38 cellular contexts compared by ENCODE assay signal in genomic region chr17:63854709-63855108, GRCh38. TPM values are rescaled to one million over a fixed set of nuclear protein-coding genes. Genes with fewer than 3 reads are reported as not detected.
"Had no signal": no experiment of that assay in that cellular context is flagged by ENCODE, and none has a peak within 500 bp of the region (broad histone marks: within the 10 kb centered on the region; RNA-seq: fewer than 3 reads in every experiment).

No MANE protein-coding gene starts in this region.

- H3K9me3 ChIP-seq: adrenal gland, body of pancreas, breast epithelium had no signal

- H3K4me1 ChIP-seq: adrenal gland, body of pancreas, breast epithelium had no signal

- H3K9me3 Mint-ChIP-seq: activated B cell treated with CpG ODN at 0.5 μM for 24 hours; activated CD4-positive, alpha-beta memory T cell treated with anti-CD3 and anti-CD28 coated beads for 36 hours; activated CD4-positive, alpha-beta T cell treated with anti-CD3 and anti-CD28 coated beads, Interleukin-2, amount 10 ng/mL, durations not matched to agents 24 days and 14 days; activated CD8-positive, alpha-beta T cell treated with anti-CD3 and anti-CD28 coated beads for 36 hours; activated naive CD4-positive, alpha-beta T cell treated with anti-CD3 and anti-CD28 coated beads for 36 hours; activated naive CD4-positive, alpha-beta T cell treated with anti-CD3 and anti-CD28 coated beads, Interleukin-2, amount 50 U/mL, for 72 hours; activated naive CD8-positive, alpha-beta T cell treated with anti-CD3 and anti-CD28 coated beads for 36 hours; activated T-cell treated with anti-CD3 and anti-CD28 coated beads, Interleukin-2, amount 50 U/mL, for 4 hours; activated T-cell treated with anti-CD3 and anti-CD28 coated beads, Interleukin-2, amount 50 U/mL, for 72 hours; activated T-helper 1 cell treated with anti-CD3 and anti-CD28 coated beads, Interleukin-12 subunit alpha, Interleukin-12 subunit beta, Interleukin-2, Interleukin-4 antibody, amounts not matched to agents 30 ng/mL and 10 ng/mL and 1 ng/mL, durations not matched to agents 14 hours and 24 hours and 36 hours; activated T-helper 17 cell treated with anti-CD3 and anti-CD28 coated beads, Interleukin-2, amount 50 U/mL, for 72 hours; T-cell had no signal

- FAIRE-seq: astrocyte, TTC549 had no signal

- H3K4me3 Mint-ChIP-seq: activated B cell treated with CpG ODN at 0.5 μM for 24 hours; activated CD4-positive, alpha-beta memory T cell treated with anti-CD3 and anti-CD28 coated beads for 36 hours; activated CD4-positive, alpha-beta T cell treated with anti-CD3 and anti-CD28 coated beads, Interleukin-2, amount 10 ng/mL, durations not matched to agents 24 days and 14 days; activated CD8-positive, alpha-beta T cell treated with anti-CD3 and anti-CD28 coated beads for 36 hours; activated naive CD4-positive, alpha-beta T cell treated with anti-CD3 and anti-CD28 coated beads for 36 hours; activated naive CD8-positive, alpha-beta T cell treated with anti-CD3 and anti-CD28 coated beads for 36 hours; activated T-cell treated with anti-CD3 and anti-CD28 coated beads, Interleukin-2, amount 50 U/mL, for 4 hours; activated T-cell treated with anti-CD3 and anti-CD28 coated beads, Interleukin-2, amount 50 U/mL, for 72 hours; activated T-helper 1 cell treated with anti-CD3 and anti-CD28 coated beads, Interleukin-12 subunit alpha, Interleukin-12 subunit beta, Interleukin-2, Interleukin-4 antibody, amounts not matched to agents 30 ng/mL and 10 ng/mL and 1 ng/mL, durations not matched to agents 14 hours and 24 hours and 36 hours; activated T-helper 17 cell treated with anti-CD3 and anti-CD28 coated beads, Interleukin-2, amount 50 U/mL, for 72 hours; T-cell; T-helper 17 cell had no signal

- DNase-seq: activated B cell treated with CpG ODN at 0.5 μM for 24 hours; activated CD4-positive, alpha-beta memory T cell treated with anti-CD3 and anti-CD28 coated beads for 36 hours; activated CD4-positive, alpha-beta T cell treated with anti-CD3 and anti-CD28 coated beads for 4 hours; activated CD4-positive, alpha-beta T cell treated with anti-CD3 and anti-CD28 coated beads, Interleukin-2, amount 10 ng/mL, durations not matched to agents 24 days and 14 days; activated CD4-positive, alpha-beta T cell treated with anti-CD3 and anti-CD28 coated beads, Interleukin-2, amount 50 U/mL, for 1 hour; activated CD4-positive, alpha-beta T cell treated with anti-CD3 and anti-CD28 coated beads, Interleukin-2, amount 50 U/mL, for 4 hours; activated CD4-positive, CD25-positive, alpha-beta regulatory T cell treated with anti-CD3 and anti-CD28 coated beads, Interleukin-2, amount 50 U/mL, for 72 hours; activated CD8-positive, alpha-beta memory T cell treated with anti-CD3 and anti-CD28 coated beads, Interleukin-2, amount 50 U/mL, for 4 hours; activated CD8-positive, alpha-beta T cell treated with anti-CD3 and anti-CD28 coated beads for 36 hours; activated gamma-delta T cell treated with Interleukin-2 at 50 U/mL for 16 hours; activated naive CD4-positive, alpha-beta T cell; activated naive CD4-positive, alpha-beta T cell treated with anti-CD3 and anti-CD28 coated beads for 36 hours; activated naive CD4-positive, alpha-beta T cell treated with anti-CD3 and anti-CD28 coated beads, Interleukin-2, amount 50 U/mL, for 16 hours; activated naive CD8-positive, alpha-beta T cell treated with anti-CD3 and anti-CD28 coated beads for 36 hours; activated T-cell treated with anti-CD3 and anti-CD28 coated beads for 4 hours; activated T-cell treated with anti-CD3 and anti-CD28 coated beads, Interleukin-2, amount 50 U/mL, for 1 hour; activated T-cell treated with anti-CD3 and anti-CD28 coated beads, Interleukin-2, amount 50 U/mL, for 4 hours; activated T-cell treated with anti-CD3 and anti-CD28 coated beads, Interleukin-2, amount 50 U/mL, for 72 hours; adrenal gland; amniotic stem cell; aorta; body of pancreas; brain microvascular endothelial cell; central memory CD4-positive, alpha-beta T cell; T-cell; T-helper 17 cell; T1000 had no signal

- H3K4me1 Mint-ChIP-seq: activated B cell treated with CpG ODN at 0.5 μM for 24 hours; activated T-helper 17 cell treated with anti-CD3 and anti-CD28 coated beads, Interleukin-2, amount 50 U/mL, for 72 hours had no signal

- H3K36me3 ChIP-seq: adrenal gland, brain microvascular endothelial cell, breast epithelium had no signal

- H3K4me3 ChIP-seq: adrenal gland, body of pancreas, breast epithelium had no signal

- H3K27ac Mint-ChIP-seq: activated B cell treated with CpG ODN at 0.5 μM for 24 hours; activated CD4-positive, alpha-beta memory T cell treated with anti-CD3 and anti-CD28 coated beads for 36 hours; activated CD4-positive, alpha-beta T cell treated with anti-CD3 and anti-CD28 coated beads, Interleukin-2, amount 10 ng/mL, durations not matched to agents 24 days and 14 days; activated CD8-positive, alpha-beta T cell treated with anti-CD3 and anti-CD28 coated beads for 36 hours; activated naive CD4-positive, alpha-beta T cell treated with anti-CD3 and anti-CD28 coated beads for 36 hours; activated naive CD4-positive, alpha-beta T cell treated with anti-CD3 and anti-CD28 coated beads, Interleukin-2, amount 50 U/mL, for 72 hours; activated naive CD8-positive, alpha-beta T cell treated with anti-CD3 and anti-CD28 coated beads for 36 hours; activated T-cell treated with anti-CD3 and anti-CD28 coated beads, Interleukin-2, amount 50 U/mL, for 72 hours; activated T-helper 1 cell treated with anti-CD3 and anti-CD28 coated beads, Interleukin-12 subunit alpha, Interleukin-12 subunit beta, Interleukin-2, Interleukin-4 antibody, amounts not matched to agents 30 ng/mL and 10 ng/mL and 1 ng/mL, durations not matched to agents 14 hours and 24 hours and 36 hours; activated T-helper 17 cell treated with anti-CD3 and anti-CD28 coated beads, Interleukin-2, amount 50 U/mL, for 72 hours; T-cell; T-helper 17 cell had no signal

- H3K27me3 ChIP-seq: adrenal gland, body of pancreas, brain microvascular endothelial cell, breast epithelium had no signal

- H3K36me3 Mint-ChIP-seq: activated CD4-positive, alpha-beta memory T cell treated with anti-CD3 and anti-CD28 coated beads for 36 hours; activated naive CD4-positive, alpha-beta T cell treated with anti-CD3 and anti-CD28 coated beads, Interleukin-2, amount 50 U/mL, for 72 hours; activated naive CD8-positive, alpha-beta T cell treated with anti-CD3 and anti-CD28 coated beads for 36 hours; T-cell had no signal

- ATAC-seq: activated CD8-positive, alpha-beta T cell treated with anti-CD3 and anti-CD28 coated beads for 36 hours; activated naive CD4-positive, alpha-beta T cell treated with anti-CD3 and anti-CD28 coated beads, Interleukin-2, amount 50 U/mL, for 72 hours; activated T-cell treated with anti-CD3 and anti-CD28 coated beads, Interleukin-2, amount 50 U/mL, for 4 hours; activated T-cell treated with anti-CD3 and anti-CD28 coated beads, Interleukin-2, amount 50 U/mL, for 72 hours; activated T-helper 17 cell treated with anti-CD3 and anti-CD28 coated beads, Interleukin-2, amount 50 U/mL, for 72 hours; body of pancreas; T-cell; T-helper 17 cell had no signal

- H3K27me3 Mint-ChIP-seq: activated B cell treated with CpG ODN at 0.5 μM for 24 hours; activated CD4-positive, alpha-beta memory T cell treated with anti-CD3 and anti-CD28 coated beads for 36 hours; activated CD8-positive, alpha-beta T cell treated with anti-CD3 and anti-CD28 coated beads for 36 hours; activated T-helper 17 cell treated with anti-CD3 and anti-CD28 coated beads, Interleukin-2, amount 50 U/mL, for 72 hours; T-cell; T-helper 17 cell had no signal

- H3K27ac ChIP-seq: adrenal gland, body of pancreas, brain microvascular endothelial cell, breast epithelium, VCaP had no signal

RNA-seq across cellular contexts. Expression of gene CSH2, which starts 18.8 kb away (rescaled TPM):
- total RNA-seq: activated B cell treated with CpG ODN at 0.5 μM for 24 hours; activated CD4-positive, alpha-beta memory T cell treated with anti-CD3 and anti-CD28 coated beads for 36 hours; activated CD4-positive, alpha-beta T cell treated with anti-CD3 and anti-CD28 coated beads, Interleukin-2, amount 10 ng/mL, durations not matched to agents 24 days and 14 days; activated CD8-positive, alpha-beta T cell treated with anti-CD3 and anti-CD28 coated beads for 36 hours; activated naive CD4-positive, alpha-beta T cell treated with anti-CD3 and anti-CD28 coated beads for 36 hours; activated naive CD8-positive, alpha-beta T cell treated with anti-CD3 and anti-CD28 coated beads for 36 hours; activated T-cell treated with anti-CD3 and anti-CD28 coated beads, Interleukin-2, amount 50 U/mL, for 4 hours; activated T-cell treated with anti-CD3 and anti-CD28 coated beads, Interleukin-2, amount 50 U/mL, for 72 hours; activated T-helper 1 cell treated with anti-CD3 and anti-CD28 coated beads, Interleukin-12 subunit alpha, Interleukin-12 subunit beta, Interleukin-2, Interleukin-4 antibody, amounts not matched to agents 30 ng/mL and 10 ng/mL and 1 ng/mL, durations not matched to agents 14 hours and 24 hours and 36 hours; adrenal gland; aorta; body of pancreas; breast epithelium; cardiac septum; T-cell; T-helper 1 cell treated with Interleukin-12 subunit alpha and Interleukin-12 subunit beta and Interleukin-4 antibody, amounts not matched to agents 30 ng/mL and 1 ng/mL, for 36 hours; T-helper 2 cell treated with Interferon-gamma antibody and Interleukin-4, amounts not matched to agents 100 ng/mL and 5 ng/mL, for 36 hours had no signal
- polyA plus RNA-seq: adrenal gland, aorta had no signal

RNA-seq across cellular contexts. Expression of gene GH2, which starts 27.0 kb away (rescaled TPM):
- total RNA-seq: activated B cell treated with CpG ODN at 0.5 μM for 24 hours; activated CD4-positive, alpha-beta memory T cell treated with anti-CD3 and anti-CD28 coated beads for 36 hours; activated CD4-positive, alpha-beta T cell treated with anti-CD3 and anti-CD28 coated beads, Interleukin-2, amount 10 ng/mL, durations not matched to agents 24 days and 14 days; activated CD8-positive, alpha-beta T cell treated with anti-CD3 and anti-CD28 coated beads for 36 hours; activated naive CD4-positive, alpha-beta T cell treated with anti-CD3 and anti-CD28 coated beads for 36 hours; activated naive CD4-positive, alpha-beta T cell treated with anti-CD3 and anti-CD28 coated beads, Interleukin-2, amount 50 U/mL, for 72 hours; activated naive CD8-positive, alpha-beta T cell treated with anti-CD3 and anti-CD28 coated beads for 36 hours; activated T-cell treated with anti-CD3 and anti-CD28 coated beads, Interleukin-2, amount 50 U/mL, for 4 hours; activated T-cell treated with anti-CD3 and anti-CD28 coated beads, Interleukin-2, amount 50 U/mL, for 72 hours; activated T-helper 1 cell treated with anti-CD3 and anti-CD28 coated beads, Interleukin-12 subunit alpha, Interleukin-12 subunit beta, Interleukin-2, Interleukin-4 antibody, amounts not matched to agents 30 ng/mL and 10 ng/mL and 1 ng/mL, durations not matched to agents 14 hours and 24 hours and 36 hours; activated T-helper 17 cell treated with anti-CD3 and anti-CD28 coated beads, Interleukin-2, amount 50 U/mL, for 72 hours; adrenal gland; aorta; astrocyte; body of pancreas; breast epithelium; cardiac septum; cerebellum; T-cell; T-helper 1 cell treated with Interleukin-12 subunit alpha and Interleukin-12 subunit beta and Interleukin-4 antibody, amounts not matched to agents 30 ng/mL and 1 ng/mL, for 36 hours; T-helper 17 cell; T-helper 2 cell treated with Interferon-gamma antibody and Interleukin-4, amounts not matched to agents 100 ng/mL and 5 ng/mL, for 36 hours had no signal
- polyA plus RNA-seq: adrenal gland, aorta had no signal
